15 cellular contexts compared by ENCODE assay signal in the genomic region with DNA sequence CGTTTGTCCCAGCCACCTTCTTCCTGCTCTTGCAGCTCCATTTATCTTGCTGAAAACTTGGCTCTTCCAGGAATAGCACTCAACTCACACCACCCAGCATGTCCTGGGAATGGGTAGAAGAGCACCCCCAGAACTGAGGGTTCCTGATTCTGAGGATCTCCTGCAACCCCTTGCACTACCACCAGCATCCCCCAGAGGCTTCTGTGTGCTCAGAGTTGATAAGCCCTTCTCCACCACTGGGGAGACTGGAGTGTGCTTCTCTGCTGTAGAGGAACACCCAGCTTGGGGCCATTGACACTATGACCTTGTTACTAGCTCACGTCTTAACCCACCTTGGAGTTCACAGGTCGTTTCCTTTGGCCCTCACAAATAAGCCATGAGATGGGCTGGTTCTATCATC.
DNase-seq lines count a peak whose midpoint lies in the region; ATAC-seq and TF ChIP-seq lines count a peak whose summit lies in the region.
"Had no signal": no experiment of that assay in that cellular context is flagged by ENCODE, and none has a peak within 500 bp of the region (broad histone marks: within the 10 kb centered on the region; RNA-seq: fewer than 3 reads in every experiment).

No MANE protein-coding gene starts in this region.

- no peaks in the 10 kb centered on the region for H4K20me1 ChIP-seq in MM.1S (ENCODE audit: insufficient read depth, low read length)

- H3K36me3 ChIP-seq in MM.1S (replicated peaks; ENCODE audit: insufficient read depth, low read length) (no peaks in the 10 kb centered on the region), body of pancreas (replicated peaks in 1 of 2; ENCODE audit: insufficient read depth in 1 of 2, low read depth in 2 of 2) (no peaks in the 10 kb centered on the region)
- H3K36me3 ChIP-seq: suprapubic skin had no signal

- H3K27me3 ChIP-seq in MM.1S (replicated peaks; ENCODE audit: insufficient read depth, low read length) (no peaks in the 10 kb centered on the region), body of pancreas (no peaks in the 10 kb centered on the region)

- no peak overlapping the region for H3K9ac ChIP-seq in MM.1S (ENCODE audit: low read length)

- H3K4me3 ChIP-seq in MM.1S (ENCODE audit: low read length), result no peak overlapping the region
- H3K4me3 ChIP-seq in body of pancreas, result no peak overlapping the region
- H3K4me3 ChIP-seq: suprapubic skin had no signal

- H3K4me2 ChIP-seq in MM.1S (ENCODE audit: low read depth, low read length), result no peak overlapping the region

- H3K4me1 ChIP-seq in MM.1S (ENCODE audit: low read length) (no peaks in the 10 kb centered on the region), body of pancreas (no peaks in the 10 kb centered on the region)

- TF ChIP-seq CTCF in GM10266 (IDR thresholded peaks at IDR 0.05; ENCODE audit: control insufficient read depth, insufficient read depth, low read depth, missing control alignments), result peak; percentile 24
- TF ChIP-seq CTCF in GM20000 (IDR thresholded peaks at IDR 0.05; ENCODE audit: extremely low read depth, missing control alignments), result no peak
- TF ChIP-seq CTCF in MM.1S (IDR thresholded peaks at IDR 0.05; ENCODE audit: low read length), result peak; percentile 37
- TF ChIP-seq CTCF in body of pancreas (IDR thresholded peaks at IDR 0.05), result no peak

- H3K79me2 ChIP-seq in MM.1S (ENCODE audit: low read length), result no peaks in the 10 kb centered on the region

- H3K9me3 ChIP-seq in MM.1S (replicated peaks; ENCODE audit: insufficient read depth, low read length) (no peaks in the 10 kb centered on the region), body of pancreas (no peaks in the 10 kb centered on the region)
- H3K9me3 ChIP-seq: suprapubic skin had no signal

- no peak for ATAC-seq in body of pancreas
- ATAC-seq: left cardiac atrium had no signal

- WGBS in body of pancreas, 2 donors, result 26 to 30% methylated on average over 3 of the region's 3 CpGs

- no peaks in the 10 kb centered on the region for H3K9me2 ChIP-seq in MM.1S (replicated peaks; ENCODE audit: insufficient read depth, low read length)

- DNase-seq in GM10266 (ENCODE audit: extremely low spot score) (peak; percentile 36), GM20000 (ENCODE audit: low spot score) (peak; percentile 59), MM.1S (no peak), germinal center (ENCODE audit: low spot score) (peak; percentile 17), NCI-H526 treated with DMSO at 0.1 percent for 48 hours (lab: John Stamatoyannopoulos, UW) (no peak), SHP77 (lab: John Stamatoyannopoulos, UW) (no peak), body of pancreas (no peak)
- DNase-seq in stimulated activated CD4-positive, alpha-beta T cell treated with anti-CD3 and anti-CD28 coated beads, Interleukin-2, amount 100 ng/mL, for 24 hours, result no peak
- DNase-seq: activated CD4-positive, alpha-beta T cell treated with anti-CD3 and anti-CD28 coated beads for 1 hour; central memory CD4-positive, alpha-beta T cell; left cardiac atrium; NCI-H187 treated with DMSO at 0.1 percent for 48 hours; occipital lobe; stimulated activated CD4-positive, alpha-beta T cell treated with anti-CD3 and anti-CD28 coated beads, Interleukin-2, amount 100 ng/mL, for 48 hours had no signal

- no peak overlapping the region for H2AFZ ChIP-seq in MM.1S (ENCODE audit: low read length)

- intact Hi-C loops in body of pancreas (cut with DNase I), result no loop called here

- H3K27ac ChIP-seq in MM.1S (ENCODE audit: low read length) (no peak overlapping the region), body of pancreas (no peak overlapping the region)
- H3K27ac ChIP-seq: suprapubic skin had no signal

- H3F3A ChIP-seq in MM.1S (ENCODE audit: insufficient read depth, low read length), result no peaks in the 10 kb centered on the region

- no peak for TF ChIP-seq POLR2A in body of pancreas (IDR thresholded peaks at IDR 0.05)

Comparison
In these comparisons a context has a peak if more than half of its experiments do, and no peak if none do; other contexts are left out.
1. DNase-seq: peak in GM10266 (single experiment), GM20000 (single experiment) and germinal center (single experiment); none in MM.1S (single experiment), NCI-H526 treated with DMSO at 0.1 percent for 48 hours (single experiment), stimulated activated CD4-positive, alpha-beta T cell treated with anti-CD3 and anti-CD28 coated beads, Interleukin-2, amount 100 ng/mL, for 24 hours (0 of 2), SHP77 (0 of 2) and body of pancreas (0 of 4).
2. CTCF ChIP-seq: peak in GM10266 (single experiment) and MM.1S (single experiment); none in GM20000 (single experiment) and body of pancreas (0 of 7).